In genomic region chr7:27160147-27160545, GRCh38 we compare ENCODE assay signal across 3 cellular contexts.
TF ChIP-seq lines count a peak whose summit lies in the region.

No MANE protein-coding gene starts in this region.

TF ChIP-seq in SK-N-SH, 30 proteins besides CTCF, POLR2A, EP300 and RAD21:
- TF ChIP-seq ZBTB33 (IDR thresholded peaks at IDR 0.05; ENCODE audit: borderline replicate concordance, low read depth) (no peak), RCOR1 (IDR thresholded peaks at IDR 0.05; ENCODE audit: low read length) (no peak), TAF1 (IDR thresholded peaks at IDR 0.05; ENCODE audit: borderline replicate concordance, low read depth, low read length) (no peak), USF1 (IDR thresholded peaks at IDR 0.05; ENCODE audit: borderline replicate concordance, low read depth) (no peak), NFIC (IDR thresholded peaks at IDR 0.05; ENCODE audit: borderline replicate concordance) (no peak), FOSL2 (IDR thresholded peaks at IDR 0.05; ENCODE audit: borderline replicate concordance, low read depth) (no peak), GATA2 (CRISPR knock-in tag; IDR thresholded peaks at IDR 0.05) (no peak), IRF3 (IDR thresholded peaks at IDR 0.05; ENCODE audit: low read depth, low read length) (no peak)

TF ChIP-seq in SK-N-SH treated with all-trans-retinoic acid at 6 μM for 48 hours, 23 proteins besides CTCF, POLR2A, EP300 and RAD21 (continues in another document):
- no peak for TF ChIP-seq CSRNP3 (CRISPR knock-in tag; IDR thresholded peaks at IDR 0.05)
- no peak for TF ChIP-seq ISL1 (CRISPR knock-in tag; IDR thresholded peaks at IDR 0.05)
- TF ChIP-seq ESRRG (CRISPR knock-in tag; IDR thresholded peaks at IDR 0.05): no peak
- no peak for TF ChIP-seq TSHZ2 (CRISPR knock-in tag; IDR thresholded peaks at IDR 0.05)
- no peak for TF ChIP-seq OSR1 (CRISPR knock-in tag; IDR thresholded peaks at IDR 0.05)
- no peak for TF ChIP-seq ARNTL (CRISPR knock-in tag; IDR thresholded peaks at IDR 0.05; ENCODE audit: borderline replicate concordance, low read depth)
- TF ChIP-seq ZC3H10 (CRISPR knock-in tag; IDR thresholded peaks at IDR 0.05): no peak
- no peak for TF ChIP-seq TCF4 (CRISPR knock-in tag; IDR thresholded peaks at IDR 0.05; ENCODE audit: borderline replicate concordance)
- no peak for TF ChIP-seq ZNF565 (CRISPR knock-in tag; conservative IDR thresholded peaks at IDR 0.05; ENCODE audit: low read depth)
- TF ChIP-seq ZNF70 (CRISPR knock-in tag; IDR thresholded peaks at IDR 0.05): no peak
- no peak for TF ChIP-seq PPARA (CRISPR knock-in tag; IDR thresholded peaks at IDR 0.05; ENCODE audit: borderline replicate concordance)
- no peak for TF ChIP-seq GLIS3 (CRISPR knock-in tag; IDR thresholded peaks at IDR 0.05)
- TF ChIP-seq ZFP30 (CRISPR knock-in tag; IDR thresholded peaks at IDR 0.05): no peak
- no peak for TF ChIP-seq ZNF8 (CRISPR knock-in tag; IDR thresholded peaks at IDR 0.05)
- TF ChIP-seq TOX (CRISPR knock-in tag; IDR thresholded peaks at IDR 0.05; ENCODE audit: borderline replicate concordance): no peak
- TF ChIP-seq RARB (CRISPR knock-in tag; IDR thresholded peaks at IDR 0.05): no peak
- no peak for TF ChIP-seq ZFP3 (CRISPR knock-in tag; IDR thresholded peaks at IDR 0.05)
- no peak for TF ChIP-seq POU6F1 (CRISPR knock-in tag; IDR thresholded peaks at IDR 0.05; ENCODE audit: borderline replicate concordance, low read depth)
- TF ChIP-seq PATZ1 (CRISPR knock-in tag; IDR thresholded peaks at IDR 0.05; ENCODE audit: borderline replicate concordance): no peak

TF ChIP-seq in HepG2, 621 proteins besides CTCF, POLR2A, EP300 and RAD21:
- TF ChIP-seq ZFX (CRISPR knock-in tag; IDR thresholded peaks at IDR 0.05; ENCODE audit: low read depth) (no peak), PHB2 (IDR thresholded peaks at IDR 0.05; ENCODE audit: partially characterized antibody) (no peak), MIER3 (CRISPR knock-in tag; IDR thresholded peaks at IDR 0.05; ENCODE audit: borderline replicate concordance) (no peak)
